In genomic region chr19:18456279-18456678, GRCh38 we compare ENCODE assay signal across 1 cellular context.
TF ChIP-seq lines count a peak whose summit lies in the region.

No MANE protein-coding gene starts in this region.

TF ChIP-seq in K562, 482 proteins besides CTCF, POLR2A, EP300 and RAD21:
- TF ChIP-seq ZNF263 (CRISPR knock-in tag; IDR thresholded peaks at IDR 0.05; ENCODE audit: borderline replicate concordance): peak; percentile 84
- no peak for TF ChIP-seq POLR2H (tag; IDR thresholded peaks at IDR 0.05; ENCODE audit: low read depth)
